In the genomic region with DNA sequence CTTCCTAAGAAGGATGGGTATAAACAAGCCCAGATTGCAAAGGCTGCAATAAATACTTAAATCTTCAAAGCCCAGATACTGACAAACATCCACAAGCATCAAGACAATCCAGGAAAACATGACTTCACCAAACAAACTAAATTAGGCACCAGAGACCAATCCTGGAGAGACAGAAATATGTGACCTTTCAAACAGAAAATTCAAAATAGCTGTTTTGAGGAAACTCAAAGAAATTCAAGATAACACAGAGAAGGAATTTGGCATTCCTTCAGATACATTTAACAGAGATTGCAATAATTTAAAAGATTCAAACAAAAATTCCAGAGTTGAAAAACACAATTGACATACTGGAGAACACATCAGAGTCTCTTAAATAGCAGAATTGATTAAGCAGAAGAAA, we compare ENCODE assay signal across 16 cellular contexts.
"Had no signal": no experiment of that assay in that cellular context is flagged by ENCODE, and none has a peak within 500 bp of the region (broad histone marks: within the 10 kb centered on the region; RNA-seq: fewer than 3 reads in every experiment).

No MANE protein-coding gene starts in this region.

- H3K9me3 ChIP-seq: vagina had no signal

- H3K4me3 ChIP-seq: right atrium auricular region, tibial artery, vagina had no signal

- DNase-seq: activated B cell treated with CpG ODN at 0.5 μM for 24 hours; activated CD4-positive, alpha-beta T cell treated with anti-CD3 and anti-CD28 coated beads, Interleukin-2, amount 10 ng/mL, durations not matched to agents 24 days and 14 days; activated naive CD8-positive, alpha-beta T cell treated with anti-CD3 and anti-CD28 coated beads, Interleukin-2, amount 10 ng/mL, durations not matched to agents 7 days and 5 days; aorta; cerebellar nuclear complex; foreskin fibroblast; glutamatergic neuron; nephron progenitor cell; occipital lobe; stimulated activated CD4-positive, alpha-beta T cell treated with anti-CD3 and anti-CD28 coated beads, Interleukin-15, amount 100 ng/mL, for 24 hours; stimulated activated CD4-positive, alpha-beta T cell treated with anti-CD3 and anti-CD28 coated beads, Interleukin-4, amount 100 ng/mL, for 1 hour; stimulated activated naive B cell treated with anti-CD40 and anti-IgM and Interleukin-4, amounts not matched to agents 10 μg/mL and 1 μg/mL and 100 μg/mL, for 72 hours; T-helper 17 cell had no signal

- H3K27me3 ChIP-seq: right atrium auricular region, tibial artery, vagina had no signal

- H3K36me3 ChIP-seq: right atrium auricular region, tibial artery, vagina had no signal

- ATAC-seq: stimulated activated naive B cell treated with anti-CD40 and anti-IgM and Interleukin-4, amounts not matched to agents 10 μg/mL and 1 μg/mL and 100 μg/mL, for 72 hours; T-helper 17 cell had no signal

- H3K27ac ChIP-seq: right atrium auricular region, tibial artery, vagina had no signal

- H3K4me1 ChIP-seq: vagina had no signal
